In the genomic region with DNA sequence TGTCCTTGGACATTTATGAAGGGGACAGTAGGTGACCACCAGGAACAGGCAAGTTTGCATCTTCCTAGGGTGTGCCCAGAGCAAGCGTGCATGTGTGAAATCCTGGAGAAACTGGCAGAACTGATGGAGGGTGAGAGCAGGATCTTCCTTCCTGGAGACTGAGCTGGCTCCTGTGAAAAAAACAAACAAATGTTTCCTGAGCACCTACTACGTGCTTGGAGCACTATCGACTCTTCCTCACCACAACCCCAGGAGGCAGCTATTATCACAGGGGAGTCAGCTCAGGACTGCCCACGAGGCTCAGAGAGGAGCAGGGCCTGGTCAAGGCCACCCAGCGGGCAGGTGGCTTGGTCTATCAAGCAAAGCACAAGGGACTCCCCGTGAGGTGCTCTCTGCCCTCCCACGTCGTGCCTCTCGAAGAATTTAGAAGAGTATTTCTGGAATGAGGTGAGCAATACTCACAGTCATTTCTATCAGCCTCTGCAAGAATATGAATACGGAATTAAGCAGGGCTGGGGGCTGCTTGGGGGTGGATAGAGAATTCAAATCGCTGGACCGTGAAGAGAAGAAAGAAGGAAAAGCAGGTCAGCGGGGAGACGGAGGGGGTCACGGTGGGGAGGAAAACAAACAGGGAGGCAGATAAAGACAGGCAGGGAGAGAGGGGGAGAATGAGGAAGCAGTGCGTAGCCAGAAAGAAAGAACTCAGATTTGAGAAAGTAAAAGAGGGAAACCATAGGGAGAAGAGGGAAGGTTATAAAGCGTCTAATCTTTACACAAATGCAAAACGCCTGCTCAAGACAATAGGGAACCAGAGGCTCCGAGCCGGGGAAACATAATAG, we compare ENCODE assay signal across 10 cellular contexts. TPM values are rescaled to one million over a fixed set of nuclear protein-coding genes. Genes with fewer than 3 reads are reported as not detected.
DNase-seq lines count a peak whose midpoint lies in the region; ATAC-seq, FAIRE-seq and TF ChIP-seq lines count a peak whose summit lies in the region.
"Had no signal": no experiment of that assay in that cellular context is flagged by ENCODE, and none has a peak within 500 bp of the region (broad histone marks: within the 10 kb centered on the region; RNA-seq: fewer than 3 reads in every experiment).

No MANE protein-coding gene starts in this region.

- peak overlapping the region; percentile 66 for H3K14ac ChIP-seq in trophoblast cell (ENCODE audit: low read length)

- H2BK12ac ChIP-seq in trophoblast cell (ENCODE audit: low read length): peak overlapping the region; percentile 88

- no CpG with 5 or more reads among the region's 20 CpGs for WGBS in trophoblast cell (ENCODE audit: extremely low coverage, insufficient coverage, insufficient read length)

- H4K8ac ChIP-seq in trophoblast cell (ENCODE audit: low read depth, low read length): peak overlapping the region; percentile 44

- peak overlapping the region; percentile 19; the same call in 1 of the 2 replicates for H3K9ac ChIP-seq in HUES48 (ENCODE audit: low read depth, low read length)
- H3K9ac ChIP-seq in trophoblast cell (ENCODE audit: low read length): no peak overlapping the region

- no peak overlapping the region for H4K12ac ChIP-seq in trophoblast cell (ENCODE audit: low read depth, low read length)

- peak overlapping the region; percentile 31 for H2AK5ac ChIP-seq in trophoblast cell (ENCODE audit: low read length)

- peak overlapping the region; percentile 87 for H4K91ac ChIP-seq in trophoblast cell (ENCODE audit: low read depth, low read length)

- peaks cover 5% of the 10 kb centered on the region for H3K79me2 ChIP-seq in trophoblast cell (ENCODE audit: control insufficient read depth, insufficient read depth, low read length, poor library complexity)

- H3K4me3 ChIP-seq in GM12864 (ENCODE audit: low read depth, low read length) (peak overlapping the region; percentile 3; the same call in 1 of the 2 replicates), HUES48 (ENCODE audit: low read depth, low read length) (peak overlapping the region; percentile 30), choroid plexus epithelial cell (ENCODE audit: low read depth, low read length) (no peak overlapping the region), trophoblast cell (ENCODE audit: low read depth, low read length) (no peak overlapping the region)
- H3K4me3 ChIP-seq: transverse colon had no signal

- H3K4me1 ChIP-seq in HUES48 (ENCODE audit: control insufficient read depth, insufficient read depth, low read length) (peaks cover 30% of the 10 kb centered on the region), trophoblast cell (ENCODE audit: control insufficient read depth in 1 of 2, insufficient read depth in 2 of 2, low read length in 2 of 2) (peaks cover 51 to 53% of the 10 kb centered on the region in 2 experiments)

- peaks cover 10% of the 10 kb centered on the region; the same call in 1 of the 2 replicates for H3K27me3 ChIP-seq in HUES48 (ENCODE audit: control insufficient read depth, insufficient read depth, low read length)
- no peaks in the 10 kb centered on the region for H3K27me3 ChIP-seq in trophoblast cell (ENCODE audit: insufficient read depth, low read length)
- H3K27me3 ChIP-seq: transverse colon had no signal

- no peak overlapping the region for H3K23ac ChIP-seq in trophoblast cell (ENCODE audit: low read length)

- no peak for ATAC-seq in GM19455 (IDR thresholded peaks at IDR 0.05; ENCODE audit: unreplicated experiment)

- H2AFZ ChIP-seq in trophoblast cell (ENCODE audit: insufficient read depth, low read length, poor library complexity): no peak overlapping the region

- peak overlapping the region; percentile 47 for H3K4ac ChIP-seq in trophoblast cell (ENCODE audit: low read depth, low read length)

- no peak for FAIRE-seq in H54 (lab: Jason Lieb, UNC)

- DNase-seq in GM12864 (ENCODE audit: low read depth) (no peak), choroid plexus epithelial cell (ENCODE audit: low read depth) (peak; percentile 72), trophoblast cell (peak; percentile 84 to 91), NCI-H1694 treated with DMSO at 0.1 percent for 48 hours (lab: John Stamatoyannopoulos, UW) (no peak), H54 (ENCODE audit: insufficient read length, low spot score) (no peak)
- DNase-seq in stimulated activated naive CD4-positive, alpha-beta T cell treated with Interleukin-2 at 50 U/mL for 16 hours (lab: John Stamatoyannopoulos, UW): no peak
- DNase-seq: activated gamma-delta T cell, transverse colon had no signal

- no peak for TF ChIP-seq CTCF in GM12864 (IDR thresholded peaks at IDR 0.05; ENCODE audit: low read depth, low read length, missing control alignments)
- no peak for TF ChIP-seq CTCF in choroid plexus epithelial cell (conservative IDR thresholded peaks at IDR 0.05; ENCODE audit: low read depth, low read length)

- no peak for TF ChIP-seq POLR2A in H54 (IDR thresholded peaks at IDR 0.05; ENCODE audit: low read depth, low read length)

- peak overlapping the region; percentile 29 for H3K4me2 ChIP-seq in trophoblast cell (ENCODE audit: low read length)

- peak overlapping the region; percentile 69 for H2BK120ac ChIP-seq in trophoblast cell (ENCODE audit: insufficient read depth, low read length, poor library complexity)

- H3K18ac ChIP-seq in trophoblast cell (ENCODE audit: low read length): peak overlapping the region; percentile 33

- no peaks in the 10 kb centered on the region for H3K9me3 ChIP-seq in HUES48 (ENCODE audit: control insufficient read depth, insufficient read depth, low read length)
- no peaks in the 10 kb centered on the region for H3K9me3 ChIP-seq in trophoblast cell (ENCODE audit: insufficient read depth, low read depth, low read length)
- H3K9me3 ChIP-seq: transverse colon had no signal

- H3K27ac ChIP-seq in HUES48 (ENCODE audit: low read depth, low read length): peak overlapping the region; percentile 89
- peak overlapping the region; percentile 67 for H3K27ac ChIP-seq in trophoblast cell (ENCODE audit: low read depth, low read length)
- H3K27ac ChIP-seq: transverse colon had no signal

- H3K36me3 ChIP-seq in HUES48 (ENCODE audit: control insufficient read depth, insufficient read depth, low read length) (no peaks in the 10 kb centered on the region), trophoblast cell (ENCODE audit: control insufficient read depth in 1 of 2, insufficient read depth in 2 of 2, low read length in 2 of 2) (no peaks in the 10 kb centered on the region)
- H3K36me3 ChIP-seq: transverse colon had no signal

- peaks cover 42% of the 10 kb centered on the region for H3K79me1 ChIP-seq in trophoblast cell (ENCODE audit: low read length)

- peak overlapping the region; percentile 62 for H2BK5ac ChIP-seq in trophoblast cell (ENCODE audit: low read depth, low read length, poor library complexity)

RNA-seq across cellular contexts. Expression of a gene that starts 1.8 kb away (rescaled TPM):
- polyA plus RNA-seq in trophoblast cell (2013): 0.14 and 0.19 TPM in 2 replicates

Comparison
In these comparisons a context has a peak if more than half of its experiments do, and no peak if none do; other contexts are left out.
1. DNase-seq: peak in choroid plexus epithelial cell (single experiment) and trophoblast cell (2 of 2); none in GM12864 (single experiment), NCI-H1694 treated with DMSO at 0.1 percent for 48 hours (single experiment), stimulated activated naive CD4-positive, alpha-beta T cell treated with Interleukin-2 at 50 U/mL for 16 hours (single experiment) and H54 (single experiment).
2. H3K4me3 ChIP-seq: peak in GM12864 (single experiment) and HUES48 (single experiment); none in choroid plexus epithelial cell (single experiment) and trophoblast cell (single experiment).